29 cellular contexts compared by ENCODE assay signal in the genomic region with DNA sequence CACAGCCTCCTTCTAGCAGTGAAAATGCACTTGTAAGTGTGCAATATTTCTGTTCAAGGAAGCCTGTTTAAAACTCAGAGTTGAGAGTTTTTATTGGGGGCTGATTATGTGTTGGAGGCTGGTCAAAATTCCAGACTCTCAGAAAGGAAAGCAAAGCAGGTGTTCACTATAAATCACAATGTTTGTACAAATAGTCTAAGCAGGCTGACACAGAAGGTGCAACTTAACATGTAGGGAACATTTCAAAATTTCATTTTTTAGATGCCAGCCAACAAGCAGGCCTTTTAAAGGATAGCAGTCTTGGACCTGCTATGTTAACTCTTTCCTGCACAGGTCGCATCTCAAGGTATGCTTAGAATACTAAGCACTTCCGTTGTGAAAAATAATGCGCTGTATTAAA.
"Had no signal": no experiment of that assay in that cellular context is flagged by ENCODE, and none has a peak within 500 bp of the region (broad histone marks: within the 10 kb centered on the region; RNA-seq: fewer than 3 reads in every experiment).

No MANE protein-coding gene starts in this region.

- H3K27ac ChIP-seq: esophagus squamous epithelium, heart right ventricle, WERI-Rb-1 had no signal

- ATAC-seq: activated CD4-positive, CD25-positive, alpha-beta regulatory T cell treated with anti-CD3 and anti-CD28 coated beads, Interleukin-2, amount 50 U/mL, for 24 hours; activated CD8-positive, alpha-beta T cell treated with anti-CD3 and anti-CD28 coated beads for 36 hours; activated T-cell treated with anti-CD3 and anti-CD28 coated beads, Interleukin-2, amount 50 U/mL, for 4 hours; activated T-helper 17 cell treated with anti-CD3 and anti-CD28 coated beads, Interleukin-2, amount 50 U/mL, for 72 hours; effector memory CD8-positive, alpha-beta T cell; heart right ventricle; T-helper 17 cell had no signal

- H3K9me3 ChIP-seq: esophagus squamous epithelium, heart right ventricle had no signal

- H3K27me3 ChIP-seq: esophagus squamous epithelium had no signal

- H3K36me3 ChIP-seq: WERI-Rb-1 had no signal

- DNase-seq: activated B cell treated with CpG ODN at 0.5 μM for 24 hours; activated CD4-positive, alpha-beta T cell treated with anti-CD3 and anti-CD28 coated beads for 48 hours; activated CD4-positive, alpha-beta T cell treated with anti-CD3 and anti-CD28 coated beads, Interleukin-2, amount 50 U/mL, for 1 hour; activated CD4-positive, alpha-beta T cell treated with anti-CD3 and anti-CD28 coated beads, Interleukin-2, amount 50 U/mL, for 48 hours; activated CD8-positive, alpha-beta memory T cell treated with anti-CD3 and anti-CD28 coated beads for 24 hours; activated CD8-positive, alpha-beta T cell treated with anti-CD3 and anti-CD28 coated beads for 36 hours; activated effector memory CD4-positive, alpha-beta T cell treated with Interleukin-2 at 50 U/mL for 16 hours; activated gamma-delta T cell treated with Interleukin-2 at 50 U/mL for 16 hours; activated naive CD4-positive, alpha-beta T cell treated with anti-CD3 and anti-CD28 coated beads, Interleukin-2, amount 50 U/mL, for 16 hours; activated naive CD4-positive, alpha-beta T cell treated with Interleukin-2 at 50 U/mL for 16 hours; activated T-cell treated with anti-CD3 and anti-CD28 coated beads, Interleukin-2, amount 50 U/mL, for 4 hours; amniotic stem cell; anterior cingulate cortex; caudate nucleus; cortex of kidney; dermis blood vessel endothelial cell; effector CD4-positive, alpha-beta T cell; effector memory CD8-positive, alpha-beta T cell; erythroblast; esophagus squamous epithelium; foreskin fibroblast; heart right ventricle; T-helper 1 cell; T-helper 17 cell; T1000; WERI-Rb-1 had no signal

- H3K4me3 ChIP-seq: esophagus squamous epithelium, heart right ventricle had no signal

- H3K4me1 ChIP-seq: esophagus squamous epithelium, heart right ventricle had no signal

- FAIRE-seq: frontal cortex had no signal
